In the genomic region with DNA sequence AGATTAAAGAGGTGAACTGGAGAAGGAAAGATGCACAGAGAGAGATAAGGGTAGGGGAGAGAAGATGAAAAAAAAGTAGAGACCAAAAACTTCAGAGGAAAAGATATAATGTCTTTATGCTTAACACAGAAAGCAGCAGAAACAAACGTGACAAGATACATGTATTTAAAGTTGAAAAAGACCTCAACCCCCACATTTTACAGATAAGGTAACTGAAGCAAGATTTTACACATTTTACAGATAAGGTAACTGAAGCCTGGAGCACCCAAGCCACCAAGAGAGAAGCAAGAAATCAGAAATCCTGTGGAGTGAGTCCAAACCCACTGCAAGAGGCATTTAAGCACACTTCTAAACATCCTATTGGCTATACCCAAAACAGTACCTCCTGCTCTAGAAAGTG, we compare ENCODE assay signal across 11 cellular contexts.
"Had no signal": no experiment of that assay in that cellular context is flagged by ENCODE, and none has a peak within 500 bp of the region (broad histone marks: within the 10 kb centered on the region; RNA-seq: fewer than 3 reads in every experiment).

No MANE protein-coding gene starts in this region.

- H3K4me1 ChIP-seq: breast epithelium had no signal

- H3K9me3 ChIP-seq: breast epithelium had no signal

- H3K9me3 Mint-ChIP-seq: activated naive CD4-positive, alpha-beta T cell treated with anti-CD3 and anti-CD28 coated beads, Interleukin-2, amount 50 U/mL, for 72 hours; T-helper 1 cell treated with Interleukin-12 subunit alpha and Interleukin-12 subunit beta and Interleukin-4 antibody, amounts not matched to agents 30 μg/mL and 1 μg/mL, for 36 hours had no signal

- H3K27ac Mint-ChIP-seq: activated naive CD4-positive, alpha-beta T cell treated with anti-CD3 and anti-CD28 coated beads, Interleukin-2, amount 50 U/mL, for 72 hours; T-helper 1 cell treated with Interleukin-12 subunit alpha and Interleukin-12 subunit beta and Interleukin-4 antibody, amounts not matched to agents 30 μg/mL and 1 μg/mL, for 36 hours had no signal

- H3K4me3 Mint-ChIP-seq: T-helper 1 cell treated with Interleukin-12 subunit alpha and Interleukin-12 subunit beta and Interleukin-4 antibody, amounts not matched to agents 30 μg/mL and 1 μg/mL, for 36 hours had no signal

- H3K27ac ChIP-seq: breast epithelium, hepatocyte had no signal

- H3K4me3 ChIP-seq: breast epithelium, hepatocyte had no signal

- DNase-seq: activated CD4-positive, CD25-positive, alpha-beta regulatory T cell treated with anti-CD3 and anti-CD28 coated beads, Interleukin-2, amount 50 U/mL, for 72 hours; anterior cingulate cortex; dermis blood vessel endothelial cell; kidney; stimulated activated CD4-positive, alpha-beta T cell treated with anti-CD3 and anti-CD28 coated beads, Interleukin-15, amount 100 ng/mL, for 24 hours; stimulated activated CD4-positive, alpha-beta T cell treated with anti-CD3 and anti-CD28 coated beads, Interleukin-4, amount 100 ng/mL, for 24 hours had no signal

- H3K27me3 ChIP-seq: breast epithelium, hepatocyte had no signal

- ATAC-seq: activated naive CD4-positive, alpha-beta T cell treated with anti-CD3 and anti-CD28 coated beads, Interleukin-2, amount 50 U/mL, for 72 hours; SK-N-SH treated with all-trans-retinoic acid at 6 μM for 48 hours had no signal
